20 cellular contexts compared by ENCODE assay signal in genomic region chrX:63354484-63354883, GRCh38. TPM values are rescaled to one million over a fixed set of nuclear protein-coding genes. Genes with fewer than 3 reads are reported as not detected.
DNase-seq lines count a peak whose midpoint lies in the region; ATAC-seq and TF ChIP-seq lines count a peak whose summit lies in the region.
"Had no signal": no experiment of that assay in that cellular context is flagged by ENCODE, and none has a peak within 500 bp of the region (broad histone marks: within the 10 kb centered on the region; RNA-seq: fewer than 3 reads in every experiment).

No MANE protein-coding gene starts in this region.

- dilution Hi-C loops in mammary epithelial cell (cut with HindIII; ENCODE audit: low sequenced_read_pairs): no loop called here

- H3K36me3 ChIP-seq in mammary epithelial cell (ENCODE audit: insufficient read depth, low read length): no peaks in the 10 kb centered on the region
- H3K36me3 ChIP-seq: Peyer's patch had no signal

- H3K27ac Mint-ChIP-seq in MCF 10A (ENCODE audit: low read depth, unreplicated experiment) (no peak overlapping the region), nephron progenitor cell (peak overlapping the region; percentile 75)
- peak overlapping the region; percentile 1 to 3 for H3K27ac Mint-ChIP-seq in effector memory CD8-positive, alpha-beta T cell
- H3K27ac Mint-ChIP-seq: CD14-positive monocyte, GM23338 had no signal

- no peak overlapping the region for H3K4me3 Mint-ChIP-seq in MCF 10A (ENCODE audit: unreplicated experiment)
- no peak overlapping the region for H3K4me3 Mint-ChIP-seq in effector memory CD8-positive, alpha-beta T cell
- no peak overlapping the region for H3K4me3 Mint-ChIP-seq in nephron progenitor cell
- H3K4me3 Mint-ChIP-seq: CD14-positive monocyte, GM23338 had no signal

- H3K4me1 Mint-ChIP-seq in MCF 10A (ENCODE audit: insufficient read depth, unreplicated experiment) (peaks cover 6% of the 10 kb centered on the region), nephron progenitor cell (peaks cover 44% of the 10 kb centered on the region)
- H3K4me1 Mint-ChIP-seq in effector memory CD8-positive, alpha-beta T cell (ENCODE audit: low read depth in 2 of 2): peaks cover 7 to 11% of the 10 kb centered on the region in 2 donors

- peak overlapping the region; percentile 2 for H2AFZ ChIP-seq in mammary epithelial cell (ENCODE audit: low read depth, low read length)
- H2AFZ ChIP-seq: GM23338 had no signal

- no TSS peak for BruUV-seq in mammary epithelial cell (replicated peaks; lab: Mats Ljungman, UMichigan)
- no TSS peak for BruUV-seq in MCF 10A (replicated peaks; lab: Mats Ljungman, UMichigan)

- DNase-seq in mammary epithelial cell (peak; percentile 40), MCF 10A (ENCODE audit: unreplicated experiment) (no peak), MV-4-11 (lab: John Stamatoyannopoulos, UW) (peak; percentile 51), nephron progenitor cell (no peak), NCI-H2081 treated with DMSO at 0.1 percent for 48 hours (lab: John Stamatoyannopoulos, UW) (no peak), Right ventricle myocardium superior (no peak)
- DNase-seq in effector memory CD8-positive, alpha-beta T cell: no peak
- DNase-seq: Caco-2, DMS79 treated with DMSO at 0.1 percent for 48 hours, NCI-H1048, NCI-H1436 treated with DMSO at 0.1 percent for 48 hours, NCI-H2029 treated with DMSO at 0.1 percent for 48 hours, NCI-H524, Peyer's patch, SHP77 treated with DMSO at 0.1 percent for 48 hours had no signal

- H3K27me3 Mint-ChIP-seq in MCF 10A (ENCODE audit: insufficient read depth, unreplicated experiment): no peaks in the 10 kb centered on the region
- no peaks in the 10 kb centered on the region for H3K27me3 Mint-ChIP-seq in effector memory CD8-positive, alpha-beta T cell
- no peaks in the 10 kb centered on the region for H3K27me3 Mint-ChIP-seq in nephron progenitor cell (ENCODE audit: low read depth, poor library complexity)

- no peak overlapping the region for H3K4me2 ChIP-seq in mammary epithelial cell (ENCODE audit: insufficient read depth, low read depth, low read length)
- H3K4me2 ChIP-seq: GM23338 had no signal

- H3K36me3 Mint-ChIP-seq in MCF 10A (ENCODE audit: insufficient read depth, unreplicated experiment) (peaks cover 2% of the 10 kb centered on the region), nephron progenitor cell (ENCODE audit: low read depth) (peaks cover 21% of the 10 kb centered on the region)
- H3K36me3 Mint-ChIP-seq in effector memory CD8-positive, alpha-beta T cell (ENCODE audit: insufficient read depth): peaks cover 2% of the 10 kb centered on the region
- H3K36me3 Mint-ChIP-seq: CD14-positive monocyte had no signal

- ATAC-seq in effector memory CD8-positive, alpha-beta T cell (replicated peaks): peak; percentile 10
- ATAC-seq in Right ventricle myocardium superior (ENCODE audit: poor library complexity): no peak
- no peak for ATAC-seq in GM18520 (IDR thresholded peaks at IDR 0.05; ENCODE audit: unreplicated experiment)
- ATAC-seq: GM12878, GM23338, SK-N-SH treated with all-trans-retinoic acid at 6 μM for 48 hours had no signal

- TF ChIP-seq CTCF in mammary epithelial cell (conservative IDR thresholded peaks at IDR 0.05 in 1 of 2, IDR thresholded peaks at IDR 0.05 in 1 of 2; ENCODE audit: extremely low read depth in 1 of 2, insufficient read depth in 1 of 2, low read depth in 1 of 2, low read length in 2 of 2) (no peak), MCF 10A (IDR thresholded peaks at IDR 0.05; ENCODE audit: unreplicated experiment) (no peak), nephron progenitor cell (IDR thresholded peaks at IDR 0.05) (no peak)

- H3K9me3 Mint-ChIP-seq in MCF 10A (ENCODE audit: unreplicated experiment): no peaks in the 10 kb centered on the region
- H3K9me3 Mint-ChIP-seq in effector memory CD8-positive, alpha-beta T cell: no peaks in the 10 kb centered on the region
- peaks cover 68% of the 10 kb centered on the region for H3K9me3 Mint-ChIP-seq in nephron progenitor cell

- H3K79me2 ChIP-seq in mammary epithelial cell (ENCODE audit: insufficient read depth, low read length): peaks cover 11% of the 10 kb centered on the region

- peaks cover 8% of the 10 kb centered on the region for H3K9me3 ChIP-seq in mammary epithelial cell (replicated peaks; ENCODE audit: insufficient read depth, low read length)
- H3K9me3 ChIP-seq: Caco-2, Peyer's patch had no signal

- H4K20me1 ChIP-seq in mammary epithelial cell (ENCODE audit: insufficient read depth, low read length): no peaks in the 10 kb centered on the region

- no peak overlapping the region for H3K9ac ChIP-seq in mammary epithelial cell (ENCODE audit: insufficient read depth, low read length)

- CTCF ChIA-PET in mammary epithelial cell (lab: Charles Lee; ENCODE audit: low non-redundant PET) (no interaction called here), MCF 10A (lab: Yijun Ruan, JAX) (no interaction called here)

- H3K4me1 ChIP-seq in mammary epithelial cell (ENCODE audit: insufficient read depth, low read length): peaks cover 3% of the 10 kb centered on the region
- H3K4me1 ChIP-seq: Caco-2, Peyer's patch had no signal

- H3K27ac ChIP-seq in mammary epithelial cell (ENCODE audit: insufficient read depth, low read depth, low read length): no peak overlapping the region
- H3K27ac ChIP-seq: Peyer's patch had no signal

- in situ Hi-C loops in mammary epithelial cell (cut with MboI; ENCODE audit: low sequenced_read_pairs in 2 of 2): no loop called here

- intact Hi-C loops in mammary epithelial cell (cut with micrococcal nuclease) (loop anchor here (5.0 kb wide), 2 partner anchors 68 to 153 kb away; no protein-coding TSS in a partner anchor), MCF 10A (cut with micrococcal nuclease) (loop anchor here (5.0 kb wide), 2 partner anchors 153 to 333 kb away; no protein-coding TSS in a partner anchor), Right ventricle myocardium superior (cut with DNase I) (no loop called here)

- no peaks in the 10 kb centered on the region for H3K27me3 ChIP-seq in mammary epithelial cell (ENCODE audit: insufficient read depth, low read length)
- H3K27me3 ChIP-seq: Peyer's patch had no signal

- POLR2A ChIA-PET in MCF 10A (lab: Yijun Ruan, JAX): no interaction called here

- no peak overlapping the region for H3K4me3 ChIP-seq in mammary epithelial cell (replicated peaks in 1 of 3; ENCODE audit: insufficient read depth in 1 of 3, low read depth in 2 of 3, low read length in 3 of 3)
- H3K4me3 ChIP-seq: GM12878, GM23338, Peyer's patch had no signal

RNA-seq across cellular contexts. Expression of gene SPIN4, which starts 3.4 kb away (rescaled TPM):
- total RNA-seq in mammary epithelial cell (10 to 100 TPM in 1 of 2 donors, 1 to 10 TPM in 1; 2.8 to 13.0 TPM), MCF 10A (2022) (4.6 and 6.9 TPM in 2 replicates), Right ventricle myocardium superior (0.70 TPM)
- polyA plus RNA-seq in mammary epithelial cell: 8.2 TPM
- polyA minus RNA-seq in mammary epithelial cell: 10.2 TPM

Comparison
In these comparisons a context has a peak if more than half of its experiments do, and no peak if none do; other contexts are left out.
1. DNase-seq: peak in mammary epithelial cell (single experiment) and MV-4-11 (single experiment); none in MCF 10A (single experiment), effector memory CD8-positive, alpha-beta T cell (0 of 3), nephron progenitor cell (single experiment), NCI-H2081 treated with DMSO at 0.1 percent for 48 hours (single experiment) and Right ventricle myocardium superior (single experiment).